Comparison of ENCODE assay signal across 8 cellular contexts in the genomic region with DNA sequence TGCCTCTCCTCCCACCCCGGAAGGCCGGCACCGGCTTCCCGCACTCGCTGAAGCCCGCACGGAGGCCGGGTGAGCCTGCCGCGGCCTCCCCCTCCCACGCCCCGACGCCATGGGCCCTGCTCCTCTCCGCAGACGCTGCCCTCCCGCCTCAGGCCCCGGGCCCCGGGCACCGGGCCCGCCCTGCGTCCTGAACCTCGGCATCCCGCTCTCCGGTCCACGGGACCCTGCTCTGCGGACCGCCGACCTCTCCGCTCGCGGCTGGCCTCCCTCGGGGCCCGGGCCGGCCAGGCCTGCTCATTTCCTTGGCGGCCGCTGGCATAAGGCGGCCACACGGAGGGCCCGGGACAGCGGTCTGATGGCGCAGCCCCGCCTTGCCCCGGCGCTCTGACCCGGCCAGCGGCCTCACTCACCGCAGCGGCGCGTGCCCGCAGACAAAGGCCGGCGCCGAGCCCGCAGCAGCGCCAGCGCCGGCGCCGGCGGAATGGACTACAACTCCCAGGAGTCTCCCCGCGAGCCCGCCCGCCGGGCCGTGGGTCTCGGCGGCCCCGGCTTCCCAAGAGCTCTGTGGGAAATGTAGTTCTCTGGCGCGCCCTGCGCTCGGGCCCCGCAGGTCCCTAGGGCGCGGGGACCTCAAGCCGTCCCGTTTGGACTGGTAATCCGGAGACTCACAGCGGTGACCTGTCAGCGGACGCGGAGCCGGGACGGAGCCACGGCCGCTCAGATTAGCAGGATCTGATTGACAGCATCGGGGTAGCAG. TPM values are rescaled to one million over a fixed set of nuclear protein-coding genes. Genes with fewer than 3 reads are reported as not detected.
DNase-seq lines count a peak whose midpoint lies in the region; ATAC-seq and TF ChIP-seq lines count a peak whose summit lies in the region.

A gene with protein sequence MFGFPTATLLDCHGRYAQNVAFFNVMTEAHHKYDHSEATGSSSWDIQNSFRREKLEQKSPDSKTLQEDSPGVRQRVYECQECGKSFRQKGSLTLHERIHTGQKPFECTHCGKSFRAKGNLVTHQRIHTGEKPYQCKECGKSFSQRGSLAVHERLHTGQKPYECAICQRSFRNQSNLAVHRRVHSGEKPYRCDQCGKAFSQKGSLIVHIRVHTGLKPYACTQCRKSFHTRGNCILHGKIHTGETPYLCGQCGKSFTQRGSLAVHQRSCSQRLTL (minus strand): TSS at position 490 of the 757 bp plus-strand sequence. CDS start 2,748 bp downstream, outside the sequence.

- H3K36me3 ChIP-seq in OCI-LY7 (ENCODE audit: insufficient read depth, low read length) (no peaks in the 10 kb centered on the region), mucosa of rectum (ENCODE audit: control insufficient read depth in 2 of 2, insufficient read depth in 2 of 2, low read length in 2 of 2) (peaks cover 25 to 27% of the 10 kb centered on the region in 2 donors)

- CTCF ChIA-PET in OCI-LY7 (lab: Charles Lee; ENCODE audit: unreplicated experiment), result no interaction called here

- no peaks in the 10 kb centered on the region for H3K4me1 ChIP-seq in OCI-LY7 (ENCODE audit: insufficient read depth, low read length, poor library complexity, severe bottlenecking)
- H3K4me1 ChIP-seq in mucosa of rectum (ENCODE audit: control insufficient read depth in 2 of 2, insufficient read depth in 2 of 2, low read length in 2 of 2), result peaks cover 0 to 3% of the 10 kb centered on the region in 2 donors

- no peak for TF ChIP-seq CTCF in OCI-LY7 (conservative IDR thresholded peaks at IDR 0.05; ENCODE audit: low read length)

- POLR2A ChIA-PET in OCI-LY7 (lab: Charles Lee), result no interaction called here

- H3K27ac ChIP-seq in OCI-LY7 (ENCODE audit: low read depth, low read length, poor library complexity, severe bottlenecking) (no peak within 1 kb of the TSS), mucosa of rectum (ENCODE audit: low read depth in 2 of 2, low read length in 2 of 2) (peak within 1 kb of the TSS; percentile 46 to 59)

- peak within 1 kb of the TSS; percentile 76 to 85 for H3K9ac ChIP-seq in mucosa of rectum (ENCODE audit: low read depth in 1 of 2, low read length in 2 of 2)

- H3K4me3 ChIP-seq in OCI-LY7 (ENCODE audit: low read depth, low read length, poor library complexity, severe bottlenecking), result no peak within 1 kb of the TSS
- peak within 1 kb of the TSS; percentile 68 to 84 for H3K4me3 ChIP-seq in mucosa of rectum (ENCODE audit: low read length in 2 of 2)

- H4K20me1 ChIP-seq in OCI-LY7 (ENCODE audit: insufficient read depth, low read length), result no peaks in the 10 kb centered on the region

- no peak within 1 kb of the TSS for H2AFZ ChIP-seq in OCI-LY7 (ENCODE audit: low read length)

- intact Hi-C loops in OCI-LY7 (cut with micrococcal nuclease; ENCODE audit: unreplicated experiment), result no loop called here

- peak within 1 kb of the TSS; percentile 40; the same call in 1 of the 2 replicates for H3K4me2 ChIP-seq in OCI-LY7 (ENCODE audit: low read length)

- no peak for TF ChIP-seq POLR2A in erythroblast (IDR thresholded peaks at IDR 0.05; ENCODE audit: low read length)

- BruUV-seq in OCI-LY7 (replicated peaks; lab: Mats Ljungman, UMichigan), result no TSS peak

- no peaks in the 10 kb centered on the region for H3K9me3 ChIP-seq in OCI-LY7 (ENCODE audit: low read length)
- H3K9me3 ChIP-seq in mucosa of rectum (ENCODE audit: control insufficient read depth in 2 of 2, low read length in 2 of 2), result peaks cover 23 to 24% of the 10 kb centered on the region in 2 donors

- ATAC-seq in GM19463 (IDR thresholded peaks at IDR 0.05; ENCODE audit: unreplicated experiment), result peak; percentile 99

- DNase-seq in COR-L47 (lab: John Stamatoyannopoulos, UW), result peak; percentile 37
- peak; percentile 88 for DNase-seq in HK-2 (ENCODE audit: unreplicated experiment)
- DNase-seq in OCI-LY7 (ENCODE audit: low spot score), result no peak
- peak; percentile 77 for DNase-seq in activated T-cell treated with anti-CD3 and anti-CD28 coated beads for 48 hours (ENCODE audit: low read depth)
- peak; percentile 81 to 86 for DNase-seq in erythroblast (lab: John Stamatoyannopoulos, UW)
- peak; percentile 73 for DNase-seq in stimulated activated CD8-positive, alpha-beta memory T cell treated with anti-CD3 and anti-CD28 coated beads, Interleukin-4, amount 100 ng/mL, for 24 hours (ENCODE audit: low read depth)

- no peaks in the 10 kb centered on the region for H3K9me2 ChIP-seq in OCI-LY7 (ENCODE audit: insufficient read depth, low read length)

- H3K27me3 ChIP-seq in mucosa of rectum (ENCODE audit: control insufficient read depth in 2 of 2, insufficient read depth in 2 of 2, low read length in 2 of 2), result no peaks in the 10 kb centered on the region

- no peaks in the 10 kb centered on the region for H3K79me2 ChIP-seq in OCI-LY7 (ENCODE audit: insufficient read depth, low read depth, low read length)

RNA-seq across cellular contexts. Expression of the gene that starts here (rescaled TPM):
- not detected in 2 replicates for total RNA-seq in OCI-LY7 (2014; rRNA removed; shearing (Covaris generic))
- total RNA-seq in OCI-LY7 (2022), result not detected in 2 replicates
